ENCODE assay signal across 24 cellular contexts in genomic region chr11:11604340-11604992, GRCh38. TPM values are rescaled to one million over a fixed set of nuclear protein-coding genes. Genes with fewer than 3 reads are reported as not detected.
DNase-seq lines count a peak whose midpoint lies in the region; ATAC-seq and FAIRE-seq lines count a peak whose summit lies in the region.
"Had no signal": no experiment of that assay in that cellular context is flagged by ENCODE, and none has a peak within 500 bp of the region (broad histone marks: within the 10 kb centered on the region; RNA-seq: fewer than 3 reads in every experiment).

No MANE protein-coding gene starts in this region.

- DNase-seq in cerebellar cortex (ENCODE audit: low spot score) (peak; percentile 12), globus pallidus (ENCODE audit: low spot score) (peak; percentile 26), mesendoderm (no peak), renal cortical epithelial cell (ENCODE audit: low read depth) (peak; percentile 79), NCI-H2081 (lab: John Stamatoyannopoulos, UW) (no peak), GM19239 (ENCODE audit: insufficient read length, low spot score) (no peak), left cardiac atrium (no peak), NCI-H345 (lab: John Stamatoyannopoulos, UW) (no peak)
- DNase-seq: 8988T, ACHN, BE2C, Calu3, GF-D8, H7, Karpas-422, NCI-H1092, NCI-H1436, NCI-H1930, NCI-H2227 treated with DMSO at 0.1 percent for 48 hours, SHP77 had no signal

- no peak overlapping the region for H3K9ac ChIP-seq in mesendoderm (ENCODE audit: low read length)

- H2BK120ac ChIP-seq in mesendoderm (ENCODE audit: low read depth, low read length), result no peak overlapping the region

- no peak overlapping the region for H4K8ac ChIP-seq in mesendoderm (ENCODE audit: low read depth, low read length)

- H3K4ac ChIP-seq in mesendoderm (ENCODE audit: low read depth, low read length), result no peak overlapping the region

- H3K4me3 ChIP-seq in mesendoderm (ENCODE audit: low read length), result no peak overlapping the region

- no peak overlapping the region for H2BK15ac ChIP-seq in mesendoderm (replicated peaks; ENCODE audit: low read depth)

- no peak overlapping the region for H3K56ac ChIP-seq in mesendoderm (ENCODE audit: low read length)

- no peak overlapping the region for H4K5ac ChIP-seq in mesendoderm (ENCODE audit: low read length)

- H3K18ac ChIP-seq in mesendoderm (ENCODE audit: low read length), result no peak overlapping the region

- no peak for FAIRE-seq in GM19239 (lab: Jason Lieb, UNC)
- FAIRE-seq: GM12891, HepG2 had no signal

- ATAC-seq in left cardiac atrium, result no peak
- ATAC-seq: HepG2, Panc1 had no signal

- no peak overlapping the region for H3K4me2 ChIP-seq in mesendoderm (ENCODE audit: low read length)

- no peaks in the 10 kb centered on the region for H3K36me3 ChIP-seq in mesendoderm (ENCODE audit: control insufficient read depth, insufficient read depth, low read length)
- H3K36me3 ChIP-seq: BE2C had no signal

- H3K27me3 ChIP-seq in mesendoderm (ENCODE audit: insufficient read depth, low read length, poor library complexity), result no peaks in the 10 kb centered on the region
- H3K27me3 ChIP-seq: BE2C had no signal

- H3K79me1 ChIP-seq in mesendoderm (ENCODE audit: low read length), result no peaks in the 10 kb centered on the region

- peak overlapping the region; percentile 80 for H2AK5ac ChIP-seq in mesendoderm (ENCODE audit: low read length)

- no peak overlapping the region for H2BK5ac ChIP-seq in mesendoderm (ENCODE audit: low read length)

- WGBS in mesendoderm (ENCODE audit: extremely low coverage, insufficient coverage, low lambda C conversion rate), result no CpG with 5 or more reads among the region's 7 CpGs

- no peak overlapping the region for H3K27ac ChIP-seq in mesendoderm (ENCODE audit: low read depth, low read length)
- H3K27ac ChIP-seq: RWPE1 had no signal

- no peak overlapping the region for H3K23ac ChIP-seq in mesendoderm (ENCODE audit: low read length)

- intact Hi-C loops in left cardiac atrium (cut with DNase I), result no loop called here

- H3K79me2 ChIP-seq in mesendoderm (ENCODE audit: control insufficient read depth, insufficient read depth, low read length), result no peaks in the 10 kb centered on the region

- peaks cover 2% of the 10 kb centered on the region for H3K4me1 ChIP-seq in mesendoderm (ENCODE audit: control insufficient read depth, low read depth, low read length)
- H3K4me1 ChIP-seq: BE2C had no signal

RNA-seq across cellular contexts. Expression of gene GALNT18, which starts 17.3 kb away (rescaled TPM):
- 1.2 TPM for polyA plus RNA-seq in mesendoderm (2013, experiment 1 of 2)
- polyA plus RNA-seq in mesendoderm (2013, experiment 2 of 2), result 1.1 TPM
- total RNA-seq in renal cortical epithelial cell (15.6 and 18.4 TPM in 2 replicates), left cardiac atrium (10 to 100 TPM; 20.1 to 21.5 TPM)
- total RNA-seq: HepG2 had no signal

Comparison
In these comparisons a context has a peak if more than half of its experiments do, and no peak if none do; other contexts are left out.
1. DNase-seq: peak in cerebellar cortex (single experiment), globus pallidus (single experiment) and renal cortical epithelial cell (single experiment); none in mesendoderm (single experiment), NCI-H2081 (0 of 2), GM19239 (single experiment), left cardiac atrium (single experiment) and NCI-H345 (single experiment).